14 cellular contexts compared by ENCODE assay signal in the genomic region with DNA sequence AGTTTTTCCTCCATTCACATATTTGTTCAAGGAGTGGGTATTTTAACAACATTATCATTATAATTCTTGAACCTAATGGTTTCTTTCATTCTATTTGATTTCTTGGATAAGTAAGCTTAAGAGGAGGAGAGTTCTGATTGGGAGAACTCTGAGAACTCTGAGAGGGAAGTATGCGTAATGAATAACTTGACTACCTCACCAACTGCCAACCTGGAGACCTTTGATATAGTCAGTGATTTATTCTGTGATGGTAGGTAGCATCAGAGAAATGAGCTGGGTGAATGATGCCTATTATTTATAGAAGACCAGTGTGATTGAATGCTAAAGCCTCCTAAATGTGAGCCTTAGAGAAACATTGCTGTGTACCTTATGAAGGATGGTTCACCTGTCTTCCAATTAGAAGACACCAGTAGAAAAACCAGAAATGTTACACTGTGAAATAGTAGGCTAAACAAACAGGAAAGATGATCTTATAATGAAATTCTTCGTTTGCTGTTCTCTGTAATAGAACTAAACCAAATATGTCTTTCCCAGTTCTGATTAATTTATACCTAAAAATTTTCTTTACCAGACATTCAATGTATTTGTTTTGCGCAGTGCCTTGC.
DNase-seq lines count a peak whose midpoint lies in the region; ATAC-seq and TF ChIP-seq lines count a peak whose summit lies in the region.
"Had no signal": no experiment of that assay in that cellular context is flagged by ENCODE, and none has a peak within 500 bp of the region (broad histone marks: within the 10 kb centered on the region; RNA-seq: fewer than 3 reads in every experiment).

No MANE protein-coding gene starts in this region.

- peaks cover 18% of the 10 kb centered on the region for H3K4me1 ChIP-seq in foreskin keratinocyte

- ATAC-seq in T-helper 17 cell (peak; percentile 17), foreskin keratinocyte (peak; percentile 12), HG02870 (IDR thresholded peaks at IDR 0.05; ENCODE audit: unreplicated experiment) (no peak)
- no peak for ATAC-seq in stimulated activated naive CD8-positive, alpha-beta T cell treated with anti-CD3 and anti-CD28 coated beads, Interleukin-15, amount 100 ng/mL, for 72 hours
- ATAC-seq: A549, gastroesophageal sphincter had no signal

- no peaks in the 10 kb centered on the region for H3K9me3 Mint-ChIP-seq in stimulated activated naive CD8-positive, alpha-beta T cell treated with anti-CD3 and anti-CD28 coated beads, Interleukin-15, amount 100 ng/mL, for 72 hours

- H3K4me1 Mint-ChIP-seq in T-helper 17 cell, result peaks cover 45% of the 10 kb centered on the region
- H3K4me1 Mint-ChIP-seq in stimulated activated naive CD8-positive, alpha-beta T cell treated with anti-CD3 and anti-CD28 coated beads, Interleukin-15, amount 100 ng/mL, for 72 hours, result peaks cover 74% of the 10 kb centered on the region

- peak overlapping the region; percentile 97 for H3K4me3 Mint-ChIP-seq in T-helper 17 cell
- H3K4me3 Mint-ChIP-seq in stimulated activated naive CD8-positive, alpha-beta T cell treated with anti-CD3 and anti-CD28 coated beads, Interleukin-15, amount 100 ng/mL, for 72 hours, result peak overlapping the region; percentile 93 to 96

- peak overlapping the region; percentile 98 for H3K27ac Mint-ChIP-seq in T-helper 17 cell
- H3K27ac Mint-ChIP-seq in stimulated activated naive CD8-positive, alpha-beta T cell treated with anti-CD3 and anti-CD28 coated beads, Interleukin-15, amount 100 ng/mL, for 72 hours, result peak overlapping the region in 1 of 2 donors; percentile 44
- H3K27ac Mint-ChIP-seq: progenitor cell of endocrine pancreas had no signal

- no peaks in the 10 kb centered on the region for H3K27me3 Mint-ChIP-seq in T-helper 17 cell
- H3K27me3 Mint-ChIP-seq in stimulated activated naive CD8-positive, alpha-beta T cell treated with anti-CD3 and anti-CD28 coated beads, Interleukin-15, amount 100 ng/mL, for 72 hours, result no peaks in the 10 kb centered on the region

- TF ChIP-seq CTCF in foreskin keratinocyte (conservative IDR thresholded peaks at IDR 0.05), result no peak

- no peaks in the 10 kb centered on the region for H3K27me3 ChIP-seq in foreskin keratinocyte

- H3K36me3 Mint-ChIP-seq in T-helper 17 cell (ENCODE audit: low read depth), result no peaks in the 10 kb centered on the region

- peak overlapping the region; percentile 84 for H3K27ac ChIP-seq in foreskin keratinocyte
- H3K27ac ChIP-seq: A549 had no signal

- peak; percentile 12 for DNase-seq in NCI-H748 (lab: John Stamatoyannopoulos, UW; ENCODE audit: unreplicated experiment)
- no peak for DNase-seq in NCI-H748 treated with DMSO at 0.1 percent for 48 hours (lab: John Stamatoyannopoulos, UW)
- DNase-seq in T-helper 17 cell, result no peak
- peak in 1 of 2 donors; percentile 60 for DNase-seq in foreskin keratinocyte
- no peak for DNase-seq in stimulated activated naive CD8-positive, alpha-beta T cell treated with anti-CD3 and anti-CD28 coated beads, Interleukin-15, amount 100 ng/mL, for 72 hours
- no peak for DNase-seq in CD1c-positive myeloid dendritic cell (ENCODE audit: extremely low spot score)
- no peak for DNase-seq in HUDEP-2 (lab: John Stamatoyannopoulos, UW; ENCODE audit: unreplicated experiment in 76 of 76)
- DNase-seq: activated effector memory CD4-positive, alpha-beta T cell treated with Interleukin-2 at 50 U/mL for 16 hours; MM.1S; SHP77 treated with DMSO at 0.1 percent for 48 hours had no signal

- no peaks in the 10 kb centered on the region for H3K9me3 ChIP-seq in T-helper 17 cell (ENCODE audit: control insufficient read depth, low read length, poor library complexity, severe bottlenecking)
- H3K9me3 ChIP-seq: A549, gastroesophageal sphincter had no signal

Comparison
In these comparisons a context has a peak if more than half of its experiments do, and no peak if none do; other contexts are left out.
1. ATAC-seq: peak in T-helper 17 cell (single experiment) and foreskin keratinocyte (single experiment); none in stimulated activated naive CD8-positive, alpha-beta T cell treated with anti-CD3 and anti-CD28 coated beads, Interleukin-15, amount 100 ng/mL, for 72 hours (single experiment) and HG02870 (single experiment).